ENCODE assay signal across 21 cellular contexts in genomic region chr10:99941942-99942835, GRCh38.
DNase-seq lines count a peak whose midpoint lies in the region; ATAC-seq and TF ChIP-seq lines count a peak whose summit lies in the region.
"Had no signal": no experiment of that assay in that cellular context is flagged by ENCODE, and none has a peak within 500 bp of the region (broad histone marks: within the 10 kb centered on the region; RNA-seq: fewer than 3 reads in every experiment).

No MANE protein-coding gene starts in this region.

- DNase-seq in HFFc6 (no peak), astrocyte of the spinal cord (ENCODE audit: low read depth, low spot score) (peak; percentile 88), iris pigment epithelial cell (ENCODE audit: low read depth) (peak; percentile 96), retinal pigment epithelial cell (ENCODE audit: low read depth) (peak; percentile 97), SHP77 treated with DMSO at 0.1 percent for 48 hours (lab: John Stamatoyannopoulos, UW) (no peak), DMS53 (lab: John Stamatoyannopoulos, UW) (no peak)
- DNase-seq: activated CD4-positive, alpha-beta T cell treated with anti-CD3 and anti-CD28 coated beads for 36 hours; activated T-cell treated with anti-CD3 and anti-CD28 coated beads for 4 hours; BE2C; DMS 273 treated with DMSO at 0.1 percent for 48 hours; hippocampal formation; NCI-H2107; NK-92 treated with Interleukin-12 subunit alpha and Interleukin-12 subunit beta, amount 100 ng/mL, for 24 hours; stimulated activated CD8-positive, alpha-beta memory T cell treated with anti-CD3 and anti-CD28 coated beads, Interleukin-4, amount 100 ng/mL, for 48 hours had no signal

- TF ChIP-seq CTCF in HFFc6 (IDR thresholded peaks at IDR 0.05) (no peak), astrocyte of the spinal cord (IDR thresholded peaks at IDR 0.05; ENCODE audit: low read depth, low read length) (no peak), retinal pigment epithelial cell (conservative IDR thresholded peaks at IDR 0.05; ENCODE audit: low read depth, low read length) (no peak)

- no peak for ATAC-seq in GM21619 (IDR thresholded peaks at IDR 0.05; ENCODE audit: unreplicated experiment)
- no peak for ATAC-seq in HG03280 (IDR thresholded peaks at IDR 0.05; ENCODE audit: unreplicated experiment)
- ATAC-seq: activated CD4-positive, alpha-beta T cell treated with anti-CD3 and anti-CD28 coated beads for 36 hours; activated naive CD4-positive, alpha-beta T cell treated with anti-CD3 and anti-CD28 coated beads, Interleukin-2, amount 50 U/mL, for 72 hours; GM23338; left lobe of liver had no signal

- no peak overlapping the region for H3K4me3 ChIP-seq in astrocyte of the spinal cord (ENCODE audit: low read depth, low read length)
- no peak overlapping the region for H3K4me3 ChIP-seq in retinal pigment epithelial cell (ENCODE audit: low read length)
- H3K4me3 ChIP-seq: GM23338, right atrium auricular region had no signal

- no peak overlapping the region for H3K4me3 Mint-ChIP-seq in HFFc6
- H3K4me3 Mint-ChIP-seq: activated CD4-positive, alpha-beta T cell treated with anti-CD3 and anti-CD28 coated beads for 36 hours; GM23338; T-helper 2 cell treated with Interferon-gamma antibody and Interleukin-4, amounts not matched to agents 5 μg/mL and 100 μg/mL, for 36 hours had no signal

- peak overlapping the region; percentile 48 for H3K27ac Mint-ChIP-seq in HFFc6
- H3K27ac Mint-ChIP-seq: activated CD4-positive, alpha-beta T cell treated with anti-CD3 and anti-CD28 coated beads for 36 hours; activated naive CD4-positive, alpha-beta T cell treated with anti-CD3 and anti-CD28 coated beads, Interleukin-2, amount 50 U/mL, for 72 hours; GM23338; T-helper 2 cell treated with Interferon-gamma antibody and Interleukin-4, amounts not matched to agents 5 μg/mL and 100 μg/mL, for 36 hours had no signal

- in situ Hi-C loops in astrocyte of the spinal cord (cut with HindIII; ENCODE audit: low sequenced_read_pairs) = no loop called here

- peaks cover 57% of the 10 kb centered on the region for H3K36me3 Mint-ChIP-seq in HFFc6 (ENCODE audit: low read depth)

- H3K4me1 Mint-ChIP-seq in HFFc6 (ENCODE audit: low read depth) = peaks cover 89% of the 10 kb centered on the region
- H3K4me1 Mint-ChIP-seq: activated CD4-positive, alpha-beta T cell treated with anti-CD3 and anti-CD28 coated beads for 36 hours; GM23338 had no signal

- H3K27me3 Mint-ChIP-seq in HFFc6 (ENCODE audit: insufficient read depth) = peaks cover 8% of the 10 kb centered on the region
- H3K27me3 Mint-ChIP-seq: activated CD4-positive, alpha-beta T cell treated with anti-CD3 and anti-CD28 coated beads for 36 hours had no signal

- no peaks in the 10 kb centered on the region for H3K9me3 Mint-ChIP-seq in HFFc6
- H3K9me3 Mint-ChIP-seq: T-helper 2 cell treated with Interferon-gamma antibody and Interleukin-4, amounts not matched to agents 5 μg/mL and 100 μg/mL, for 36 hours had no signal

Comparison
In these comparisons a context has a peak if more than half of its experiments do, and no peak if none do; other contexts are left out.
1. DNase-seq: peak in astrocyte of the spinal cord (single experiment), iris pigment epithelial cell (single experiment) and retinal pigment epithelial cell (single experiment); none in HFFc6 (single experiment), SHP77 treated with DMSO at 0.1 percent for 48 hours (single experiment) and DMS53 (single experiment).